In genomic region chr5:1576851-1577250, GRCh38 we compare ENCODE assay signal across 5 cellular contexts. TPM values are rescaled to one million over a fixed set of nuclear protein-coding genes. Genes with fewer than 3 reads are reported as not detected.
A peak's percentile ranks its signal among the peaks of the same experiment; 100 is the strongest.
DNase-seq lines count a peak whose midpoint lies in the region; ATAC-seq, FAIRE-seq and TF ChIP-seq lines count a peak whose summit lies in the region.
"Not testable (repeated sequence)": the region's sequence is repeated elsewhere in the genome, so short reads cannot be mapped to it uniquely, and the experiment has no call there.

No MANE protein-coding gene starts in this region.

- not testable (repeated sequence) for H4K20me1 ChIP-seq in HepG2 (ENCODE audit: insufficient read depth, low read length)

- in situ Hi-C loops in HepG2 (cut with HindIII; ENCODE audit: extremely low pct_ligation_motif_present, low pct_unique_long_range_greater_than_20kb), result not testable (repeated sequence)

- H3K27ac ChIP-seq in HepG2 (ENCODE audit: extremely low read length, insufficient read depth, low read length), result not testable (repeated sequence)

- H3K9me3 ChIP-seq in HepG2 (ENCODE audit: low read length), result not testable (repeated sequence)

- CTCF ChIA-PET in HepG2 (lab: Yijun Ruan, JAX; ENCODE audit: low intra/inter-chr PET ratio, low total read pairs), result not testable (repeated sequence)

- not testable (repeated sequence) for H3K27me3 Mint-ChIP-seq in activated T-helper 17 cell treated with anti-CD3 and anti-CD28 coated beads, Interleukin-2, amount 50 U/mL, for 72 hours; dendritic cell treated with granulocyte-macrophage colony-stimulating factor and Interleukin-4, amounts not matched to agents 40 ng/mL and 50 ng/mL, for 4 days; immature natural killer cell (ENCODE audit: low read depth in 3 of 3); natural killer cell treated with Interleukin-12 subunit alpha and Interleukin-12 subunit beta and Interleukin-15 and Interleukin-18, amount 100 ng/mL, for 72 hours

- H3K4me3 Mint-ChIP-seq in activated T-helper 17 cell treated with anti-CD3 and anti-CD28 coated beads, Interleukin-2, amount 50 U/mL, for 72 hours; dendritic cell treated with granulocyte-macrophage colony-stimulating factor and Interleukin-4, amounts not matched to agents 40 ng/mL and 50 ng/mL, for 4 days; immature natural killer cell; natural killer cell treated with Interleukin-12 subunit alpha and Interleukin-12 subunit beta and Interleukin-15 and Interleukin-18, amount 100 ng/mL, for 72 hours: not testable (repeated sequence)

- peaks cover 22% of the 10 kb centered on the region for H3K36me3 Mint-ChIP-seq in activated T-helper 17 cell treated with anti-CD3 and anti-CD28 coated beads, Interleukin-2, amount 50 U/mL, for 72 hours (ENCODE audit: low read depth)
- H3K36me3 Mint-ChIP-seq in dendritic cell treated with granulocyte-macrophage colony-stimulating factor and Interleukin-4, amounts not matched to agents 40 ng/mL and 50 ng/mL, for 4 days (ENCODE audit: low read depth), result peaks cover 32% of the 10 kb centered on the region
- peaks cover 10 to 50% (median 23%) of the 10 kb centered on the region in 3 donors for H3K36me3 Mint-ChIP-seq in immature natural killer cell
- peaks cover 13% of the 10 kb centered on the region for H3K36me3 Mint-ChIP-seq in natural killer cell treated with Interleukin-12 subunit alpha and Interleukin-12 subunit beta and Interleukin-15 and Interleukin-18, amount 100 ng/mL, for 72 hours

- TF ChIP-seq EP300 in HepG2 (IDR thresholded peaks at IDR 0.05; ENCODE audit: low read depth in 2 of 2, low read length in 2 of 2); HepG2 (CRISPR knock-in tag; IDR thresholded peaks at IDR 0.05; ENCODE audit: borderline replicate concordance): not testable (repeated sequence)

- peak overlapping the region; percentile 17 for H3K27ac Mint-ChIP-seq in activated T-helper 17 cell treated with anti-CD3 and anti-CD28 coated beads, Interleukin-2, amount 50 U/mL, for 72 hours
- peak overlapping the region; percentile 8 for H3K27ac Mint-ChIP-seq in dendritic cell treated with granulocyte-macrophage colony-stimulating factor and Interleukin-4, amounts not matched to agents 40 ng/mL and 50 ng/mL, for 4 days
- H3K27ac Mint-ChIP-seq in immature natural killer cell, result peak overlapping the region in 3 of 6 donors; percentile 34 to 60 (median 48)
- H3K27ac Mint-ChIP-seq in natural killer cell treated with Interleukin-12 subunit alpha and Interleukin-12 subunit beta and Interleukin-15 and Interleukin-18, amount 100 ng/mL, for 72 hours, result not testable (repeated sequence)

- POLR2A ChIA-PET in HepG2 (lab: Yijun Ruan, JAX), result not testable (repeated sequence)

- not testable (repeated sequence) for TF ChIP-seq POLR2A in HepG2 (IDR thresholded peaks at IDR 0.05; ENCODE audit: insufficient read depth in 1 of 2, low read depth in 2 of 2, low read length in 2 of 2)

- not testable (repeated sequence) for FAIRE-seq in HepG2 (lab: Jason Lieb, UNC)

- not testable (repeated sequence) for H3K4me1 ChIP-seq in HepG2 (ENCODE audit: insufficient read depth, low read length)

- ATAC-seq in activated T-helper 17 cell treated with anti-CD3 and anti-CD28 coated beads, Interleukin-2, amount 50 U/mL, for 72 hours (replicated peaks), result not testable (repeated sequence)
- ATAC-seq in HepG2, result peak; percentile 27; the same call in 1 of the 3 replicates
- peak; percentile 61 to 66 for ATAC-seq in natural killer cell treated with Interleukin-12 subunit alpha and Interleukin-12 subunit beta and Interleukin-15 and Interleukin-18, amount 100 ng/mL, for 72 hours

- not testable (repeated sequence) for TF ChIP-seq RAD21 in HepG2 (CRISPR knock-in tag; IDR thresholded peaks at IDR 0.05)

- not testable (repeated sequence) for H3K4me3 ChIP-seq in HepG2 (replicated peaks in 1 of 3; ENCODE audit: insufficient read depth in 1 of 3, low read depth in 2 of 3, low read length in 3 of 3)

- BruUV-seq in HepG2 (replicated peaks; lab: Mats Ljungman, UMichigan), result not testable (repeated sequence)

- H3K36me3 ChIP-seq in HepG2 (replicated peaks in 1 of 2; ENCODE audit: control insufficient read depth in 1 of 2, insufficient read depth in 2 of 2, low read length in 2 of 2), result peaks cover 3 to 21% of the 10 kb centered on the region in 2 experiments; a peak in 3 of 5 replicates

- intact Hi-C loops in dendritic cell treated with granulocyte-macrophage colony-stimulating factor and Interleukin-4, amounts not matched to agents 40 ng/mL and 50 ng/mL, for 4 days (cut with micrococcal nuclease); HepG2 (cut with micrococcal nuclease; ENCODE audit: unreplicated experiment): not testable (repeated sequence)

- H3K4me1 Mint-ChIP-seq in activated T-helper 17 cell treated with anti-CD3 and anti-CD28 coated beads, Interleukin-2, amount 50 U/mL, for 72 hours; natural killer cell treated with Interleukin-12 subunit alpha and Interleukin-12 subunit beta and Interleukin-15 and Interleukin-18, amount 100 ng/mL, for 72 hours (ENCODE audit: low read depth in 2 of 2): not testable (repeated sequence)
- H3K4me1 Mint-ChIP-seq in dendritic cell treated with granulocyte-macrophage colony-stimulating factor and Interleukin-4, amounts not matched to agents 40 ng/mL and 50 ng/mL, for 4 days (ENCODE audit: low read depth), result peaks cover 15% of the 10 kb centered on the region
- H3K4me1 Mint-ChIP-seq in immature natural killer cell, result peaks cover 7 to 16% of the 10 kb centered on the region in 2 donors

- not testable (repeated sequence) for H3K9me3 Mint-ChIP-seq in activated T-helper 17 cell treated with anti-CD3 and anti-CD28 coated beads, Interleukin-2, amount 50 U/mL, for 72 hours; dendritic cell treated with granulocyte-macrophage colony-stimulating factor and Interleukin-4, amounts not matched to agents 40 ng/mL and 50 ng/mL, for 4 days; immature natural killer cell; natural killer cell treated with Interleukin-12 subunit alpha and Interleukin-12 subunit beta and Interleukin-15 and Interleukin-18, amount 100 ng/mL, for 72 hours

- H2AFZ ChIP-seq in HepG2 (ENCODE audit: low read length), result not testable (repeated sequence)

- not testable (repeated sequence) for H3K27me3 ChIP-seq in HepG2 (ENCODE audit: control insufficient read depth in 1 of 2, insufficient read depth in 2 of 2, low read length in 2 of 2)

- H3K79me2 ChIP-seq in HepG2 (ENCODE audit: insufficient read depth, low read length), result not testable (repeated sequence)

- peak; percentile 36 to 47 (median 37) for DNase-seq in immature natural killer cell
- DNase-seq in HepG2 (ENCODE audit: low spot score); natural killer cell treated with Interleukin-12 subunit alpha and Interleukin-12 subunit beta and Interleukin-15 and Interleukin-18, amount 100 ng/mL, for 72 hours (ENCODE audit: low spot score): not testable (repeated sequence)

- H3K9ac ChIP-seq in HepG2 (ENCODE audit: insufficient read depth, low read depth, low read length), result not testable (repeated sequence)

- WGBS in HepG2 (ENCODE audit: low lambda C conversion rate), result 100% methylated on average over 5 of the region's 7 CpGs

- H3K4me2 ChIP-seq in HepG2 (ENCODE audit: low read depth, low read length), result not testable (repeated sequence)

- TF ChIP-seq CTCF in HepG2 (CRISPR knock-in tag; IDR thresholded peaks at IDR 0.05), result not testable (repeated sequence)

RNA-seq across cellular contexts. Expression of gene LPCAT1, which starts 53.1 kb away (rescaled TPM):
- total RNA-seq in activated T-helper 17 cell treated with anti-CD3 and anti-CD28 coated beads, Interleukin-2, amount 50 U/mL, for 72 hours, result 10 to 100 TPM; 38.5 to 62.7 TPM
- polyA plus RNA-seq in immature natural killer cell (100 to 1,000 TPM; 107 to 255 (median 144) TPM), HepG2 (2011; rRNA removed) (90.6 and 115 TPM in 2 replicates)
- 16.0 and 29.8 TPM in 2 replicates for total RNA-seq in HepG2 (2016; rRNA removed; fragmentation: Illumina TruSeq; extraction: Trizol)
- 5.1 and 9.2 TPM in 2 replicates for total RNA-seq in HepG2 (2016; cell fraction: cytosol; rRNA removed; fragmentation: Illumina TruSeq; extraction: Trizol; ENCODE audit: low read depth)
- 14.3 and 34.5 TPM in 2 replicates for total RNA-seq in HepG2 (2016; cell fraction: insoluble cytoplasmic fraction; rRNA removed; fragmentation: Illumina TruSeq; extraction: Trizol)
- total RNA-seq in HepG2 (2016; cell fraction: membrane; rRNA removed; fragmentation: Illumina TruSeq; extraction: Trizol), result 14.8 and 16.4 TPM in 2 replicates
- 37.9 and 47.2 TPM in 2 replicates for total RNA-seq in HepG2 (2016; cell fraction: nucleus; rRNA removed; fragmentation: Illumina TruSeq; extraction: Trizol)
- polyA plus RNA-seq in HepG2 (2011; cell fraction: cytosol; rRNA removed), result 65.4 and 69.9 TPM in 2 replicates
- 330 and 361 TPM in 2 replicates for polyA plus RNA-seq in HepG2 (2011; cell fraction: nucleus; rRNA removed)
- 104 and 122 TPM in 2 replicates for polyA plus RNA-seq in HepG2 (2012)
- 3.8 and 4.2 TPM in 2 replicates for polyA plus RNA-seq in HepG2 (2016; cell fraction: cytosol; fragmentation: Illumina TruSeq; extraction: Trizol; ENCODE audit: low read depth)
- 18.3 and 19.5 TPM in 2 replicates for polyA plus RNA-seq in HepG2 (2016; cell fraction: insoluble cytoplasmic fraction; fragmentation: Illumina TruSeq; extraction: Trizol; ENCODE audit: low read depth)
- polyA plus RNA-seq in HepG2 (2016; cell fraction: membrane; fragmentation: Illumina TruSeq; extraction: Trizol; ENCODE audit: low read depth), result 9.2 and 10.4 TPM in 2 replicates
- polyA plus RNA-seq in HepG2 (2016; cell fraction: nucleus; fragmentation: Illumina TruSeq; extraction: Trizol; ENCODE audit: insufficient read depth, low read depth), result 89.7 and 92.4 TPM in 2 replicates
- polyA minus RNA-seq in HepG2 (2011; rRNA and poly(A)+ RNA removed; ENCODE audit: low replicate concordance), result 56.1 and 65.1 TPM in 2 replicates
- polyA minus RNA-seq in HepG2 (2011; cell fraction: cytosol; rRNA and poly(A)+ RNA removed), result 44.6 and 51.7 TPM in 2 replicates
- polyA minus RNA-seq in HepG2 (2011; cell fraction: nucleus; rRNA and poly(A)+ RNA removed), result 90.3 and 92.4 TPM in 2 replicates
- 100 to 1,000 TPM in 1 of 2 donors, 10 to 100 TPM in 1; 90.0 to 179 TPM for total RNA-seq in natural killer cell treated with Interleukin-12 subunit alpha and Interleukin-12 subunit beta and Interleukin-15 and Interleukin-18, amount 100 ng/mL, for 72 hours
